In the genomic region with DNA sequence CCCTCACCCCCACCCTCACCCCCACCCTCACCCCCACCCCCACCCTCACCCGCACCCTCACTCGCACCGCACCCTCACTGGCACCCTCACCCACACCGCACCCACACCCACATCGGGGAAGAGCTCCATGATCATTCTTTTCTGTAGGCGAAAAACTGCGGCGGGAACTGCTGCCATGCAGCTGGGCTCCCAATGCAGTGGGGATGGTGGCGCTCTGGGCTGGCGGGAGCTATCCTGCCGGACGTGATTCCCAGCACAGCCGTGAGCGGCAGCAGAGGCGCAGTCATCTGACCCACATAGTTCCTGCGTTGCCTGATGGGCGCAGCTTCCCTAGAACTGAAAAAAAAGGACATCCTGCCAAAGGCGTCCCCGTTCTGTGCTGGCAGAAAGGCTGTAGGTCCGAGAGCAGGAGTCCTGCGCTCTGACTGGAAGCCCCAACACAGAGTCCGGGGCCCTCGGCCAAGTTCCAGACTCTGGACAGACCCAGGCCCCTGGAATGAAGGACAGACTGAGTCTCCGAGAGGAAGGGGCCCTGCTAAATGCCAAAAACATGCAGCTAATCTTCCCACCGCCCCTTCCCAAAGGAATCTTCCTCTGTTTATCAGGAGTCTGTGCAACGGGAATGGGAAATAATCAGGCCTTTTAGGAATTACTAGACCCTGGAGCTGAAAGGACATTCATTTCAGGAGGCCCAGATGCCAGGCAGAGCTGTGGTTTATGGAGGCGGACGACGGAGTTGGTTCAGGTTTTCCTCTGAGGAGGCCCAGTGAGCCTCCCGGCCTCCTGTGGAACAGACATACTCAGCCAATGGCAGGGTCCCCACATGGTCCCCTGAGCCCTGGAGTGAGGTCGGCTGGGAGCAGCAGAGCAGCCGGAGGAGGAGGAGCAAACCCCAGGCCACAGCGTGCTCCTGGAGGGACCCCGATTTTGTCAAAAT, we compare ENCODE assay signal across 8 cellular contexts. TPM values are rescaled to one million over a fixed set of nuclear protein-coding genes. Genes with fewer than 3 reads are reported as not detected.
DNase-seq lines count a peak whose midpoint lies in the region; ATAC-seq lines count a peak whose summit lies in the region.

No MANE protein-coding gene starts in this region.

- H3K27me3 Mint-ChIP-seq in T-helper 2 cell treated with Interferon-gamma antibody and Interleukin-4, amounts not matched to agents 5 μg/mL and 100 μg/mL, for 36 hours (ENCODE audit: low read depth): no peaks in the 10 kb centered on the region

- no peaks in the 10 kb centered on the region for H3K36me3 Mint-ChIP-seq in T-helper 2 cell treated with Interferon-gamma antibody and Interleukin-4, amounts not matched to agents 5 μg/mL and 100 μg/mL, for 36 hours (ENCODE audit: low read depth)

- peak overlapping the region; percentile 52 for H3K27ac Mint-ChIP-seq in T-helper 2 cell treated with Interferon-gamma antibody and Interleukin-4, amounts not matched to agents 5 μg/mL and 100 μg/mL, for 36 hours

- H3K9me3 Mint-ChIP-seq in T-helper 2 cell treated with Interferon-gamma antibody and Interleukin-4, amounts not matched to agents 5 μg/mL and 100 μg/mL, for 36 hours: no peaks in the 10 kb centered on the region

- H3K4me1 Mint-ChIP-seq in T-helper 2 cell treated with Interferon-gamma antibody and Interleukin-4, amounts not matched to agents 5 μg/mL and 100 μg/mL, for 36 hours (ENCODE audit: low read depth): peaks cover 17% of the 10 kb centered on the region

- intact Hi-C loops in left ventricle myocardium superior (cut with micrococcal nuclease): loop anchor here (10.0 kb wide), 1 partner anchor 129 kb away; the partner anchor contains the start of gene BHLHE23

- ATAC-seq in left ventricle myocardium superior: peak; percentile 88
- no peak for ATAC-seq in GM18520 (IDR thresholded peaks at IDR 0.05; ENCODE audit: unreplicated experiment)

- no peak overlapping the region for H3K4me3 Mint-ChIP-seq in T-helper 2 cell treated with Interferon-gamma antibody and Interleukin-4, amounts not matched to agents 5 μg/mL and 100 μg/mL, for 36 hours

- no peak for DNase-seq in T-helper 2 cell treated with Interferon-gamma antibody and Interleukin-4, amounts not matched to agents 5 μg/mL and 100 μg/mL, for 36 hours (ENCODE audit: low spot score)
- DNase-seq in T-helper 2 cell: no peak
- peak; percentile 90 for DNase-seq in NCI-H2196 treated with DMSO at 0.1 percent for 48 hours (lab: John Stamatoyannopoulos, UW; ENCODE audit: unreplicated experiment)
- peak; percentile 65 for DNase-seq in amniotic stem cell (lab: John Stamatoyannopoulos, UW)
- DNase-seq in left ventricle myocardium superior: peak; percentile 86
- peak; percentile 64 for DNase-seq in pulmonary artery endothelial cell (ENCODE audit: low read depth, low spot score)
- DNase-seq in OCI-M2 (lab: John Stamatoyannopoulos, UW; ENCODE audit: unreplicated experiment): no peak

RNA-seq across cellular contexts. Expression of gene TCFL5, which starts 14.1 kb away (rescaled TPM):
- total RNA-seq in left ventricle myocardium superior (6.1 TPM), pulmonary artery endothelial cell (10.6 and 15.6 TPM in 2 replicates)

RNA-seq across cellular contexts. Expression of gene DIDO1, which starts 50.6 kb away (rescaled TPM):
- total RNA-seq in left ventricle myocardium superior (38.3 TPM), pulmonary artery endothelial cell (33.2 and 41.4 TPM in 2 replicates)

RNA-seq across cellular contexts. Expression of gene COL9A3, which starts 58.8 kb away (rescaled TPM):
- total RNA-seq in left ventricle myocardium superior: 2.9 TPM
- 0.04 and 0.20 TPM in 2 replicates for total RNA-seq in pulmonary artery endothelial cell

Comparison
In these comparisons a context has a peak if more than half of its experiments do, and no peak if none do; other contexts are left out.
1. DNase-seq: peak in NCI-H2196 treated with DMSO at 0.1 percent for 48 hours (single experiment), amniotic stem cell (single experiment), left ventricle myocardium superior (single experiment) and pulmonary artery endothelial cell (single experiment); none in T-helper 2 cell treated with Interferon-gamma antibody and Interleukin-4, amounts not matched to agents 5 μg/mL and 100 μg/mL, for 36 hours (single experiment), T-helper 2 cell (0 of 5) and OCI-M2 (single experiment).